In genomic region chr13:110518150-110518525, GRCh38 we compare ENCODE assay signal across 1 cellular context.
TF ChIP-seq lines count a peak whose summit lies in the region.

No MANE protein-coding gene starts in this region.

TF ChIP-seq in GM23338, 12 proteins besides CTCF, POLR2A, EP300 and RAD21 (continued from another document):
- no peak for TF ChIP-seq ZNF462 (CRISPR knock-in tag; IDR thresholded peaks at IDR 0.05)
- TF ChIP-seq POLR2AphosphoS5 (IDR thresholded peaks at IDR 0.05; ENCODE audit: low read depth): no peak
- TF ChIP-seq, protein P1, sequence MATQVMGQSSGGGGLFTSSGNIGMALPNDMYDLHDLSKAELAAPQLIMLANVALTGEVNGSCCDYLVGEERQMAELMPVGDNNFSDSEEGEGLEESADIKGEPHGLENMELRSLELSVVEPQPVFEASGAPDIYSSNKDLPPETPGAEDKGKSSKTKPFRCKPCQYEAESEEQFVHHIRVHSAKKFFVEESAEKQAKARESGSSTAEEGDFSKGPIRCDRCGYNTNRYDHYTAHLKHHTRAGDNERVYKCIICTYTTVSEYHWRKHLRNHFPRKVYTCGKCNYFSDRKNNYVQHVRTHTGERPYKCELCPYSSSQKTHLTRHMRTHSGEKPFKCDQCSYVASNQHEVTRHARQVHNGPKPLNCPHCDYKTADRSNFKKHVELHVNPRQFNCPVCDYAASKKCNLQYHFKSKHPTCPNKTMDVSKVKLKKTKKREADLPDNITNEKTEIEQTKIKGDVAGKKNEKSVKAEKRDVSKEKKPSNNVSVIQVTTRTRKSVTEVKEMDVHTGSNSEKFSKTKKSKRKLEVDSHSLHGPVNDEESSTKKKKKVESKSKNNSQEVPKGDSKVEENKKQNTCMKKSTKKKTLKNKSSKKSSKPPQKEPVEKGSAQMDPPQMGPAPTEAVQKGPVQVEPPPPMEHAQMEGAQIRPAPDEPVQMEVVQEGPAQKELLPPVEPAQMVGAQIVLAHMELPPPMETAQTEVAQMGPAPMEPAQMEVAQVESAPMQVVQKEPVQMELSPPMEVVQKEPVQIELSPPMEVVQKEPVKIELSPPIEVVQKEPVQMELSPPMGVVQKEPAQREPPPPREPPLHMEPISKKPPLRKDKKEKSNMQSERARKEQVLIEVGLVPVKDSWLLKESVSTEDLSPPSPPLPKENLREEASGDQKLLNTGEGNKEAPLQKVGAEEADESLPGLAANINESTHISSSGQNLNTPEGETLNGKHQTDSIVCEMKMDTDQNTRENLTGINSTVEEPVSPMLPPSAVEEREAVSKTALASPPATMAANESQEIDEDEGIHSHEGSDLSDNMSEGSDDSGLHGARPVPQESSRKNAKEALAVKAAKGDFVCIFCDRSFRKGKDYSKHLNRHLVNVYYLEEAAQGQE (IDR thresholded peaks at IDR 0.05; ENCODE audit: unreplicated experiment): no peak
